2 cellular contexts compared by ENCODE assay signal in the genomic region with DNA sequence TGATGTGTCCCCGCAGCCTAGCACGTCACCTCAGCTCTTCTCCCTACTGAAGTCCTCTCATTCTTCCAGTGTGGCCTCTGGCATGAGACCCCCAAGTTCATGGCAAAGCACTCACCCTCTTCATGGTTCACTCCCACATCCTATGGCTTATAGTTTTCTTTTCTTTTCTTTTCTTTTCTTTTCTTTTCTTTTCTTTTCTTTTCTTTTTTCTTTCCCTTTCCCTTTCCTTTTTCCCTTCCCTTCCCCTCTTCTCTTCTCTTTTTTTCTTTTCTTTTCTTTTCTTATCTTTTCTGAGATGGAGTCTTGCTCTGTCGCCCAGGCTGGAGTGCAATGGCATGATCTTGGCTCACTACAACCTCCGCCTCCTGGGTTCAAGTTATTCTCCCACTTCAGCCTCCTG.
TF ChIP-seq lines count a peak whose summit lies in the region.

No MANE protein-coding gene starts in this region.

TF ChIP-seq in HEK293, 187 proteins besides CTCF, POLR2A, EP300 and RAD21:
- TF ChIP-seq, protein P1, sequence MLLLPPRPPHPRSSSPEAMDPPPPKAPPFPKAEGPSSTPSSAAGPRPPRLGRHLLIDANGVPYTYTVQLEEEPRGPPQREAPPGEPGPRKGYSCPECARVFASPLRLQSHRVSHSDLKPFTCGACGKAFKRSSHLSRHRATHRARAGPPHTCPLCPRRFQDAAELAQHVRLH (tag by site-specific recombination; IDR thresholded peaks at IDR 0.05): no peak
- TF ChIP-seq, protein P2, sequence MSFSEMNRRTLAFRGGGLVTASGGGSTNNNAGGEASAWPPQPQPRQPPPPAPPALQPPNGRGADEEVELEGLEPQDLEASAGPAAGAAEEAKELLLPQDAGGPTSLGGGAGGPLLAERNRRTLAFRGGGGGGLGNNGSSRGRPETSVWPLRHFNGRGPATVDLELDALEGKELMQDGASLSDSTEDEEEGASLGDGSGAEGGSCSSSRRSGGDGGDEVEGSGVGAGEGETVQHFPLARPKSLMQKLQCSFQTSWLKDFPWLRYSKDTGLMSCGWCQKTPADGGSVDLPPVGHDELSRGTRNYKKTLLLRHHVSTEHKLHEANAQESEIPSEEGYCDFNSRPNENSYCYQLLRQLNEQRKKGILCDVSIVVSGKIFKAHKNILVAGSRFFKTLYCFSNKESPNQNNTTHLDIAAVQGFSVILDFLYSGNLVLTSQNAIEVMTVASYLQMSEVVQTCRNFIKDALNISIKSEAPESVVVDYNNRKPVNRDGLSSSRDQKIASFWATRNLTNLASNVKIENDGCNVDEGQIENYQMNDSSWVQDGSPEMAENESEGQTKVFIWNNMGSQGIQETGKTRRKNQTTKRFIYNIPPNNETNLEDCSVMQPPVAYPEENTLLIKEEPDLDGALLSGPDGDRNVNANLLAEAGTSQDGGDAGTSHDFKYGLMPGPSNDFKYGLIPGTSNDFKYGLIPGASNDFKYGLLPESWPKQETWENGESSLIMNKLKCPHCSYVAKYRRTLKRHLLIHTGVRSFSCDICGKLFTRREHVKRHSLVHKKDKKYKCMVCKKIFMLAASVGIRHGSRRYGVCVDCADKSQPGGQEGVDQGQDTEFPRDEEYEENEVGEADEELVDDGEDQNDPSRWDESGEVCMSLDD (tag by site-specific recombination; IDR thresholded peaks at IDR 0.05): no peak
- 0 out of 2 replicates have a peak, but pooled peaks have one; percentile 60 for TF ChIP-seq PRDM1 (tag by site-specific recombination; IDR thresholded peaks at IDR 0.05)
- no peak for TF ChIP-seq ZFP37 (tag by site-specific recombination; IDR thresholded peaks at IDR 0.05)
- no peak for TF ChIP-seq ZNF549 (tag by site-specific recombination; IDR thresholded peaks at IDR 0.05)
- TF ChIP-seq, protein P3, sequence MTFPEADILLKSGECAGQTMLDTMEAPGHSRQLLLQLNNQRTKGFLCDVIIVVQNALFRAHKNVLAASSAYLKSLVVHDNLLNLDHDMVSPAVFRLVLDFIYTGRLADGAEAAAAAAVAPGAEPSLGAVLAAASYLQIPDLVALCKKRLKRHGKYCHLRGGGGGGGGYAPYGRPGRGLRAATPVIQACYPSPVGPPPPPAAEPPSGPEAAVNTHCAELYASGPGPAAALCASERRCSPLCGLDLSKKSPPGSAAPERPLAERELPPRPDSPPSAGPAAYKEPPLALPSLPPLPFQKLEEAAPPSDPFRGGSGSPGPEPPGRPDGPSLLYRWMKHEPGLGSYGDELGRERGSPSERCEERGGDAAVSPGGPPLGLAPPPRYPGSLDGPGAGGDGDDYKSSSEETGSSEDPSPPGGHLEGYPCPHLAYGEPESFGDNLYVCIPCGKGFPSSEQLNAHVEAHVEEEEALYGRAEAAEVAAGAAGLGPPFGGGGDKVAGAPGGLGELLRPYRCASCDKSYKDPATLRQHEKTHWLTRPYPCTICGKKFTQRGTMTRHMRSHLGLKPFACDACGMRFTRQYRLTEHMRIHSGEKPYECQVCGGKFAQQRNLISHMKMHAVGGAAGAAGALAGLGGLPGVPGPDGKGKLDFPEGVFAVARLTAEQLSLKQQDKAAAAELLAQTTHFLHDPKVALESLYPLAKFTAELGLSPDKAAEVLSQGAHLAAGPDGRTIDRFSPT (tag by site-specific recombination; IDR thresholded peaks at IDR 0.05): no peak

TF ChIP-seq in K562, 482 proteins besides CTCF, POLR2A, EP300 and RAD21:
- TF ChIP-seq, protein P4, sequence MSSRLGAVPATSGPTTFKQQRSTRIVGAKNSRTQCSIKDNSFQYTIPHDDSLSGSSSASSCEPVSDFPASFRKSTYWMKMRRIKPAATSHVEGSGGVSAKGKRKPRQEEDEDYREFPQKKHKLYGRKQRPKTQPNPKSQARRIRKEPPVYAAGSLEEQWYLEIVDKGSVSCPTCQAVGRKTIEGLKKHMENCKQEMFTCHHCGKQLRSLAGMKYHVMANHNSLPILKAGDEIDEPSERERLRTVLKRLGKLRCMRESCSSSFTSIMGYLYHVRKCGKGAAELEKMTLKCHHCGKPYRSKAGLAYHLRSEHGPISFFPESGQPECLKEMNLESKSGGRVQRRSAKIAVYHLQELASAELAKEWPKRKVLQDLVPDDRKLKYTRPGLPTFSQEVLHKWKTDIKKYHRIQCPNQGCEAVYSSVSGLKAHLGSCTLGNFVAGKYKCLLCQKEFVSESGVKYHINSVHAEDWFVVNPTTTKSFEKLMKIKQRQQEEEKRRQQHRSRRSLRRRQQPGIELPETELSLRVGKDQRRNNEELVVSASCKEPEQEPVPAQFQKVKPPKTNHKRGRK (tag; IDR thresholded peaks at IDR 0.05): peak; percentile 74
- TF ChIP-seq BHLHE40 (IDR thresholded peaks at IDR 0.05; ENCODE audit: low read length): no peak
- TF ChIP-seq RFX7 (CRISPR knock-in tag; IDR thresholded peaks at IDR 0.05): no peak
- no peak for TF ChIP-seq BDP1 (IDR thresholded peaks at IDR 0.05; ENCODE audit: insufficient read depth, insufficient read length)
